ENCODE assay signal across 9 cellular contexts in genomic region chr12:3168775-3169221, GRCh38.
A peak's percentile ranks its signal among the peaks of the same experiment; 100 is the strongest.
DNase-seq lines count a peak whose midpoint lies in the region; ATAC-seq and TF ChIP-seq lines count a peak whose summit lies in the region.
"Had no signal": no experiment of that assay in that cellular context is flagged by ENCODE, and none has a peak within 500 bp of the region (broad histone marks: within the 10 kb centered on the region; RNA-seq: fewer than 3 reads in every experiment).

No MANE protein-coding gene starts in this region.

- TF ChIP-seq CTCF in NB4 (IDR thresholded peaks at IDR 0.05; ENCODE audit: low read depth, low read length) (no peak), choroid plexus epithelial cell (conservative IDR thresholded peaks at IDR 0.05; ENCODE audit: low read depth, low read length) (no peak)

- intact Hi-C loops in posterior cingulate gyrus (cut with DNase I) = no loop called here

- H3K4me3 ChIP-seq in NB4 (ENCODE audit: low read depth, low read length) (no peak overlapping the region), choroid plexus epithelial cell (ENCODE audit: low read depth, low read length) (no peak overlapping the region)

- TF ChIP-seq POLR2A in NB4 (IDR thresholded peaks at IDR 0.05; ENCODE audit: extremely low read depth, insufficient read length) = no peak

- peak; percentile 99 for DNase-seq in ELR (ENCODE audit: low read depth)
- DNase-seq in NB4 (ENCODE audit: low read depth) = peak; percentile 29
- DNase-seq in choroid plexus epithelial cell (ENCODE audit: low read depth) = peak; percentile 96
- DNase-seq in posterior cingulate gyrus = peak in 8 of 10 donors; percentile 47 to 96 (median 71)
- no peak for DNase-seq in HuH-7 (ENCODE audit: low spot score)
- no peak for DNase-seq in NCI-H526 treated with DMSO at 0.1 percent for 48 hours (lab: John Stamatoyannopoulos, UW)

- ATAC-seq in GM19452 (IDR thresholded peaks at IDR 0.05; ENCODE audit: unreplicated experiment) (no peak), GM19455 (IDR thresholded peaks at IDR 0.05; ENCODE audit: unreplicated experiment) (no peak)
- ATAC-seq: naive thymus-derived CD4-positive, alpha-beta T cell had no signal

Comparison
In these comparisons a context has a peak if more than half of its experiments do, and no peak if none do; other contexts are left out.
1. DNase-seq: peak in ELR (single experiment), NB4 (single experiment), choroid plexus epithelial cell (single experiment) and posterior cingulate gyrus (8 of 10); none in HuH-7 (single experiment) and NCI-H526 treated with DMSO at 0.1 percent for 48 hours (single experiment).